Comparison of ENCODE assay signal across 8 cellular contexts in the genomic region with DNA sequence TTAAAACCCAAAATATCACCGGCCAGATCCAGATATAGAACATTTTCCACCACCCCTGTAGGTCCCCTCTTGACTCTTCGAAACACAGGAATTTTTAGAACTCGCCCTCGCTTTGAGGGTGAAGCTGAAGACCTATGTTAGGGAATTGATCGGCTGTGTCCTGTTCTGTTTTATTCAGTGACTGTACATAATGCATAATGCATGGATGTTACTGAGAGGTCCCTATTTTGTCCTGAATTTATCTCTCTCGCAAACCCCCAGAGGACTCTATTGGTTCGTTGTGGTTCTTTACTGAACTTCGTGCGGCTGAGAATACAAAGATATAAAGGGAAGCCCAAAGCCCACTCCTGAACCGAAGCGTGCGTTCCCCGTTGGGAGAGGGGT. TPM values are rescaled to one million over a fixed set of nuclear protein-coding genes. Genes with fewer than 3 reads are reported as not detected.
DNase-seq lines count a peak whose midpoint lies in the region; ATAC-seq and TF ChIP-seq lines count a peak whose summit lies in the region.

No MANE protein-coding gene starts in this region.

- no peak for TF ChIP-seq CTCF in C4-2B (conservative IDR thresholded peaks at IDR 0.05)
- TF ChIP-seq CTCF in coronary artery (IDR thresholded peaks at IDR 0.05): peak; percentile 12
- TF ChIP-seq CTCF in ovary (IDR thresholded peaks at IDR 0.05): no peak
- TF ChIP-seq CTCF in type B pancreatic cell (conservative IDR thresholded peaks at IDR 0.05): no peak

- H3K4me3 ChIP-seq in coronary artery (peak overlapping the region; percentile 87), ovary (peak overlapping the region; percentile 83)

- H3K27me3 Mint-ChIP-seq in type B pancreatic cell: no peaks in the 10 kb centered on the region

- no peaks in the 10 kb centered on the region for H3K36me3 ChIP-seq in ovary

- WGBS in ovary, 3 donors: 0 to 1% (median 0%) methylated on average over 13 of the region's 13 CpGs

- no peak overlapping the region for H3K4me3 Mint-ChIP-seq in type B pancreatic cell

- ATAC-seq in GM19328 (IDR thresholded peaks at IDR 0.05; ENCODE audit: unreplicated experiment) (peak; percentile 6), HG03442 (IDR thresholded peaks at IDR 0.05; ENCODE audit: unreplicated experiment) (peak; percentile 0)

- peaks cover 2% of the 10 kb centered on the region for H3K4me1 ChIP-seq in ovary (ENCODE audit: insufficient read depth)

- no peak for TF ChIP-seq POLR2A in ovary (IDR thresholded peaks at IDR 0.05)

- peaks cover 4% of the 10 kb centered on the region for H3K36me3 Mint-ChIP-seq in type B pancreatic cell

- no peak overlapping the region for H3K27ac Mint-ChIP-seq in type B pancreatic cell

- H3K9me3 ChIP-seq in ovary: no peaks in the 10 kb centered on the region

- no peaks in the 10 kb centered on the region for H3K27me3 ChIP-seq in ovary

- H3K4me1 Mint-ChIP-seq in type B pancreatic cell (ENCODE audit: unreplicated experiment): peaks cover 13% of the 10 kb centered on the region

- H3K9me3 Mint-ChIP-seq in type B pancreatic cell: no peaks in the 10 kb centered on the region

- no peak for TF ChIP-seq EP300 in ovary (IDR thresholded peaks at IDR 0.05)

- intact Hi-C loops in ovary (cut with DNase I): loop anchor here in 2 of 4 donors (5.0 to 10.0 kb wide), 3 partner anchors 151 to 158 kb away; a partner anchor contains a TSS

- H3K27ac ChIP-seq in C4-2B (peak overlapping the region; percentile 86), coronary artery (peak overlapping the region; percentile 85 to 88), ovary (peak overlapping the region; percentile 39 to 77)

- DNase-seq in coronary artery (ENCODE audit: low spot score) (no peak), ovary (no peak), type B pancreatic cell (ENCODE audit: extremely low spot score, unreplicated experiment) (no peak)
- DNase-seq in activated effector memory CD4-positive, alpha-beta T cell treated with anti-CD3 and anti-CD28 coated beads, Interleukin-2, amount 50 U/mL, for 16 hours: no peak
- no peak for DNase-seq in NK-92 treated with Interleukin-12 subunit alpha and Interleukin-12 subunit beta, amount 100 ng/mL, for 24 hours (lab: John Stamatoyannopoulos, UW)

RNA-seq across cellular contexts. Expression of a gene that starts 0.4 kb away (rescaled TPM):
- total RNA-seq in ovary: 10 to 100 TPM; 20.4 to 38.8 (median 30.4) TPM
- 10 to 100 TPM; 17.5 to 37.4 TPM for polyA plus RNA-seq in ovary
- 44.2 and 44.8 TPM in 2 replicates for total RNA-seq in type B pancreatic cell (ENCODE audit: low replicate concordance)

RNA-seq across cellular contexts. Expression of a gene that starts 0.6 kb away (rescaled TPM):
- 10 to 100 TPM; 13.6 to 29.2 (median 21.1) TPM for total RNA-seq in ovary
- 10 to 100 TPM; 12.0 to 13.3 TPM for polyA plus RNA-seq in ovary
- 27.6 and 29.1 TPM in 2 replicates for total RNA-seq in type B pancreatic cell (ENCODE audit: low replicate concordance)

RNA-seq across cellular contexts. Expression of a gene that starts 35.8 kb away (rescaled TPM):
- 1 to 10 TPM in 5 of 7 donors, under 1 TPM in 2; 0.56 to 3.1 (median 1.0) TPM for total RNA-seq in ovary
- polyA plus RNA-seq in ovary: under 1 TPM; 0.58 to 0.96 TPM
- 1.6 and 2.1 TPM in 2 replicates for total RNA-seq in type B pancreatic cell (ENCODE audit: low replicate concordance)
